9 cellular contexts compared by ENCODE assay signal in the genomic region with DNA sequence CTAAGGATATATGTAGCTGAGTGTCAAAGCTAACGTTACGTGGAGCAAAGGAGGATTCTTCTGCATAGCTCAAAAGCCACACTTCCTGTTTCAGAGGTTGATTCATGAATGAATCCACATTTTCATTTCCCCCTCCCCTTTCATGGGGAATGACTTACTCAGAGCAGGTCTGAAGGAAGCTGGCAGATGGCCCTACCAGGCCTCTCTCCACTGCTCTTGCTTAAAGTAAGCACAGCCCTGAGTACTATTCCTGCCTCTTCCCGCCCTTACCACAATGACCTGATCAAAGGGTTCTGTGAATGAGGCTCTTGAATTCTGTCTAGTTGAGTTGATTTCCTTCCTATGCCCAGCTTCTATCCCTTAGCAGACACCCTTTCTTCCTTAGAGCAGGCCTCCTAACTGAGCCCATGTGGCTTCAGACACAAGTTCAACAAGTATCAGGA. TPM values are rescaled to one million over a fixed set of nuclear protein-coding genes. Genes with fewer than 3 reads are reported as not detected.
DNase-seq lines count a peak whose midpoint lies in the region; ATAC-seq and TF ChIP-seq lines count a peak whose summit lies in the region.
"Had no signal": no experiment of that assay in that cellular context is flagged by ENCODE, and none has a peak within 500 bp of the region (broad histone marks: within the 10 kb centered on the region; RNA-seq: fewer than 3 reads in every experiment).

No MANE protein-coding gene starts in this region.

- no peak for TF ChIP-seq CTCF in fibroblast of the aortic adventitia (IDR thresholded peaks at IDR 0.05; ENCODE audit: insufficient read depth, low read length)

- peak; percentile 27 for DNase-seq in stimulated activated CD4-positive, alpha-beta T cell treated with anti-CD3 and anti-CD28 coated beads, Interleukin-1b, Interleukin-23, amount 100 ng/mL, for 48 hours
- no peak for DNase-seq in stimulated activated CD4-positive, alpha-beta T cell treated with anti-CD3 and anti-CD28 coated beads, Interleukin-2, amount 100 ng/mL, for 24 hours
- DNase-seq in SIG-M5 treated with dmso at 0.1 percent for 504 hours (lab: John Stamatoyannopoulos, UW; ENCODE audit: unreplicated experiment) (peak; percentile 87), fibroblast of the aortic adventitia (ENCODE audit: low read depth) (peak; percentile 92), aorta (peak; percentile 73 to 82), SHP77 (lab: John Stamatoyannopoulos, UW) (no peak), hypothalamus (lab: John Stamatoyannopoulos, UW) (no peak)

- no peaks in the 10 kb centered on the region for H3K36me3 ChIP-seq in aorta (ENCODE audit: control insufficient read depth in 1 of 2, insufficient read depth in 2 of 2, low read length in 1 of 2)
- H3K36me3 ChIP-seq: neutrophil had no signal

- no peaks in the 10 kb centered on the region for H3K27me3 ChIP-seq in aorta (ENCODE audit: control insufficient read depth in 1 of 2, insufficient read depth in 2 of 2, low read length in 1 of 2)

- no peaks in the 10 kb centered on the region for H3K9me3 ChIP-seq in aorta (ENCODE audit: control insufficient read depth, low read length)
- H3K9me3 ChIP-seq: neutrophil had no signal

- peaks cover 6 to 7% of the 10 kb centered on the region in 2 donors for H3K4me1 ChIP-seq in aorta (ENCODE audit: control insufficient read depth in 1 of 2, insufficient read depth in 2 of 2, low read length in 2 of 2)

- intact Hi-C loops in aorta (cut with DNase I), result no loop called here

- H3K4me3 ChIP-seq in fibroblast of the aortic adventitia (ENCODE audit: low read depth, low read length) (no peak overlapping the region), aorta (ENCODE audit: low read length in 2 of 2) (no peak overlapping the region)

- no peak for ATAC-seq in aorta (ENCODE audit: low FRiP score)
- no peak for ATAC-seq in HG02623 (IDR thresholded peaks at IDR 0.05; ENCODE audit: unreplicated experiment)

- 31 to 38% methylated on average over 3 of the region's 3 CpGs for WGBS in aorta, 2 donors

- H3K27ac ChIP-seq in aorta (ENCODE audit: low read depth in 1 of 2, low read length in 2 of 2), result peak overlapping the region in 1 of 2 donors; percentile 13
- H3K27ac ChIP-seq: neutrophil had no signal

RNA-seq across cellular contexts. Expression of a gene that starts 6.3 kb away (rescaled TPM):
- total RNA-seq in fibroblast of the aortic adventitia (ENCODE audit: low replicate concordance), result 7.8 and 13.7 TPM in 2 replicates
- 10 to 100 TPM; 26.5 to 29.1 TPM for total RNA-seq in aorta
- 10 to 100 TPM; 12.9 to 20.7 TPM for polyA plus RNA-seq in aorta

RNA-seq across cellular contexts. Expression of a gene that starts 18.1 kb away (rescaled TPM):
- total RNA-seq in fibroblast of the aortic adventitia (ENCODE audit: low replicate concordance), result 30.4 and 33.8 TPM in 2 replicates
- 10 to 100 TPM; 46.2 to 50.0 TPM for total RNA-seq in aorta
- 10 to 100 TPM in 1 of 2 donors, 1 to 10 TPM in 1; 5.2 to 14.0 TPM for polyA plus RNA-seq in aorta

RNA-seq across cellular contexts. Expression of a gene that starts 43.0 kb away (rescaled TPM):
- total RNA-seq in fibroblast of the aortic adventitia (ENCODE audit: low replicate concordance) (35.8 and 43.4 TPM in 2 replicates), aorta (10 to 100 TPM; 44.7 to 56.5 TPM)
- polyA plus RNA-seq in aorta, result 100 to 1,000 TPM in 1 of 2 donors, 10 to 100 TPM in 1; 73.1 to 179 TPM

Comparison
In these comparisons a context has a peak if more than half of its experiments do, and no peak if none do; other contexts are left out.
1. DNase-seq: peak in stimulated activated CD4-positive, alpha-beta T cell treated with anti-CD3 and anti-CD28 coated beads, Interleukin-1b, Interleukin-23, amount 100 ng/mL, for 48 hours (single experiment), SIG-M5 treated with dmso at 0.1 percent for 504 hours (single experiment), fibroblast of the aortic adventitia (single experiment) and aorta (2 of 2); none in stimulated activated CD4-positive, alpha-beta T cell treated with anti-CD3 and anti-CD28 coated beads, Interleukin-2, amount 100 ng/mL, for 24 hours (0 of 2), SHP77 (0 of 2) and hypothalamus (0 of 51).